In genomic region chr6:38554700-38555413, GRCh38 we compare ENCODE assay signal across 12 cellular contexts.
DNase-seq lines count a peak whose midpoint lies in the region; ATAC-seq, FAIRE-seq and TF ChIP-seq lines count a peak whose summit lies in the region.
"Had no signal": no experiment of that assay in that cellular context is flagged by ENCODE, and none has a peak within 500 bp of the region (broad histone marks: within the 10 kb centered on the region; RNA-seq: fewer than 3 reads in every experiment).

No MANE protein-coding gene starts in this region.

- H3K4me3 Mint-ChIP-seq in brain (peak overlapping the region in 2 of 5 experiments; percentile 39 to 53), memory B cell (no peak overlapping the region), Caco-2 (ENCODE audit: unreplicated experiment) (no peak overlapping the region)

- POLR2A ChIA-PET in Caco-2 (lab: Charles Lee) = no interaction called here

- no peak for FAIRE-seq in HTR-8/SVneo (lab: Jason Lieb, UNC)

- H3K4me1 ChIP-seq in Caco-2 = peaks cover 21% of the 10 kb centered on the region

- peak overlapping the region in 4 of 5 experiments; percentile 26 to 86 (median 73) for H3K27ac Mint-ChIP-seq in brain
- H3K27ac Mint-ChIP-seq in memory B cell = peak overlapping the region; percentile 10
- no peak overlapping the region for H3K27ac Mint-ChIP-seq in Caco-2 (ENCODE audit: unreplicated experiment)

- H3K4me3 ChIP-seq in Caco-2 (ENCODE audit: low read depth, low read length) = no peak overlapping the region

- H3K27me3 ChIP-seq in Caco-2 (replicated peaks; ENCODE audit: control insufficient read depth, insufficient read depth, low read length) = no peaks in the 10 kb centered on the region

- intact Hi-C loops in Caco-2 (cut with micrococcal nuclease; ENCODE audit: unreplicated experiment) = no loop called here

- CTCF ChIA-PET in Caco-2 (lab: Charles Lee) = no interaction called here

- DNase-seq in AG20443 (ENCODE audit: low spot score) = peak; percentile 65
- DNase-seq in HTR-8/SVneo (ENCODE audit: insufficient read length, low spot score) = peak; percentile 4
- DNase-seq in memory B cell (ENCODE audit: low spot score in 2 of 2) = no peak
- no peak for DNase-seq in NCI-H1436 (lab: John Stamatoyannopoulos, UW)
- no peak for DNase-seq in Caco-2
- DNase-seq: foreskin melanocyte; left ventricle myocardium superior; NCI-H1048; stimulated activated CD4-positive, alpha-beta T cell treated with anti-CD3 and anti-CD28 coated beads, Interleukin-4, amount 100 ng/mL, for 4 hours had no signal

- H3K36me3 Mint-ChIP-seq in brain (peaks cover 11% of the 10 kb centered on the region), memory B cell (peaks cover 12% of the 10 kb centered on the region), Caco-2 (ENCODE audit: insufficient read depth, unreplicated experiment) (no peaks in the 10 kb centered on the region)

- peaks cover 24% of the 10 kb centered on the region for H3K4me1 Mint-ChIP-seq in brain
- peaks cover 2% of the 10 kb centered on the region for H3K4me1 Mint-ChIP-seq in memory B cell
- peaks cover 6% of the 10 kb centered on the region for H3K4me1 Mint-ChIP-seq in Caco-2 (ENCODE audit: low read depth, unreplicated experiment)

- no TSS peak for BruUV-seq in Caco-2 (replicated peaks; lab: Mats Ljungman, UMichigan)

- TF ChIP-seq CTCF in brain (conservative IDR thresholded peaks at IDR 0.05) (no peak), Caco-2 (IDR thresholded peaks at IDR 0.05; ENCODE audit: insufficient read depth in 1 of 2, low read depth in 1 of 2, low read length in 1 of 2, severe bottlenecking in 1 of 2, unreplicated experiment in 1 of 2) (no peak)

- ATAC-seq in memory B cell (ENCODE audit: low read depth) (no peak), HG03159 (IDR thresholded peaks at IDR 0.05; ENCODE audit: unreplicated experiment) (no peak), GM18858 (IDR thresholded peaks at IDR 0.05; ENCODE audit: unreplicated experiment) (no peak)
- ATAC-seq: left ventricle myocardium superior had no signal

- H3K9me3 Mint-ChIP-seq in brain = no peaks in the 10 kb centered on the region
- no peaks in the 10 kb centered on the region for H3K9me3 Mint-ChIP-seq in memory B cell
- no peaks in the 10 kb centered on the region for H3K9me3 Mint-ChIP-seq in Caco-2 (ENCODE audit: unreplicated experiment)

- no peaks in the 10 kb centered on the region for H3K27me3 Mint-ChIP-seq in brain
- no peaks in the 10 kb centered on the region for H3K27me3 Mint-ChIP-seq in memory B cell
- no peaks in the 10 kb centered on the region for H3K27me3 Mint-ChIP-seq in Caco-2 (ENCODE audit: insufficient read depth, unreplicated experiment)

- H3K36me3 ChIP-seq in Caco-2 (ENCODE audit: control insufficient read depth, insufficient read depth, low read length) = no peaks in the 10 kb centered on the region

- no peaks in the 10 kb centered on the region for H3K9me3 ChIP-seq in Caco-2

Comparison
In these comparisons a context has a peak if more than half of its experiments do, and no peak if none do; other contexts are left out.
1. DNase-seq: peak in AG20443 (single experiment) and HTR-8/SVneo (single experiment); none in memory B cell (0 of 2), NCI-H1436 (single experiment) and Caco-2 (0 of 2).